Comparison of ENCODE assay signal across 1 cellular context in genomic region chr5:93582677-93583524, GRCh38.
TF ChIP-seq lines count a peak whose summit lies in the region.

NR2F1 (plus strand) TSS chr5:93583222; CDS start chr5:93585024, 1,802 bp downstream.

TF ChIP-seq in HepG2, 621 proteins besides CTCF, POLR2A, EP300 and RAD21 (continued from another document and continues in another):
- TF ChIP-seq AFF4 (CRISPR knock-in tag; IDR thresholded peaks at IDR 0.05) = no peak; the same call in 1 of the 2 replicates
- TF ChIP-seq ZNF792 (CRISPR knock-in tag; IDR thresholded peaks at IDR 0.05) = no peak
- peak; percentile 97 for TF ChIP-seq ARID3A (IDR thresholded peaks at IDR 0.05; ENCODE audit: low read depth, low read length)
- no peak for TF ChIP-seq RARG (CRISPR knock-in tag; IDR thresholded peaks at IDR 0.05; ENCODE audit: low read depth)
- TF ChIP-seq PHF8 (CRISPR knock-in tag; IDR thresholded peaks at IDR 0.05) = peak; percentile 22; the same call in 1 of the 2 replicates
- TF ChIP-seq, protein P1, sequence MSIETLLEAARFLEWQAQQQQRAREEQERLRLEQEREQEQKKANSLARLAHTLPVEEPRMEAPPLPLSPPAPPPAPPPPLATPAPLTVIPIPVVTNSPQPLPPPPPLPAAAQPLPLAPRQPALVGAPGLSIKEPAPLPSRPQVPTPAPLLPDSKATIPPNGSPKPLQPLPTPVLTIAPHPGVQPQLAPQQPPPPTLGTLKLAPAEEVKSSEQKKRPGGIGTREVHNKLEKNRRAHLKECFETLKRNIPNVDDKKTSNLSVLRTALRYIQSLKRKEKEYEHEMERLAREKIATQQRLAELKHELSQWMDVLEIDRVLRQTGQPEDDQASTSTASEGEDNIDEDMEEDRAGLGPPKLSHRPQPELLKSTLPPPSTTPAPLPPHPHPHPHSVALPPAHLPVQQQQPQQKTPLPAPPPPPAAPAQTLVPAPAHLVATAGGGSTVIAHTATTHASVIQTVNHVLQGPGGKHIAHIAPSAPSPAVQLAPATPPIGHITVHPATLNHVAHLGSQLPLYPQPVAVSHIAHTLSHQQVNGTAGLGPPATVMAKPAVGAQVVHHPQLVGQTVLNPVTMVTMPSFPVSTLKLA (IDR thresholded peaks at IDR 0.05) = no peak
- TF ChIP-seq SNAI1 (CRISPR knock-in tag; IDR thresholded peaks at IDR 0.05; ENCODE audit: borderline replicate concordance) = no peak
- TF ChIP-seq ZNF124 (CRISPR knock-in tag; IDR thresholded peaks at IDR 0.05) = no peak
- TF ChIP-seq MAFG (CRISPR knock-in tag; IDR thresholded peaks at IDR 0.05) = no peak
- TF ChIP-seq ZMYM4 (CRISPR knock-in tag; IDR thresholded peaks at IDR 0.05) = peak; percentile 97
- TF ChIP-seq ZNF446 (CRISPR knock-in tag; IDR thresholded peaks at IDR 0.05) = no peak
- peak; percentile 80 for TF ChIP-seq RFX5 (IDR thresholded peaks at IDR 0.05; ENCODE audit: low read depth, low read length)
- peak; percentile 56; the same call in 1 of the 2 replicates for TF ChIP-seq TOPORS (CRISPR knock-in tag; IDR thresholded peaks at IDR 0.05)
- peak; percentile 51; the same call in 1 of the 2 replicates for TF ChIP-seq SAFB2 (CRISPR knock-in tag; IDR thresholded peaks at IDR 0.05; ENCODE audit: borderline replicate concordance, low read depth)
- peak; percentile 36; the same call in 1 of the 2 replicates for TF ChIP-seq RFX3 (CRISPR knock-in tag; IDR thresholded peaks at IDR 0.05)
- peak; percentile 25; the same call in 1 of the 2 replicates for TF ChIP-seq BRF2 (CRISPR knock-in tag; IDR thresholded peaks at IDR 0.05)
- no peak for TF ChIP-seq U2AF2 (IDR thresholded peaks at IDR 0.05; ENCODE audit: low read depth, low read length)
- TF ChIP-seq ZNF766 (CRISPR knock-in tag; IDR thresholded peaks at IDR 0.05; ENCODE audit: borderline replicate concordance) = no peak
- peak; percentile 63; the same call in 1 of the 2 replicates for TF ChIP-seq GATAD2A (CRISPR knock-in tag; IDR thresholded peaks at IDR 0.05)
- peak; percentile 51 for TF ChIP-seq NCOR1 (IDR thresholded peaks at IDR 0.05; ENCODE audit: borderline replicate concordance, low read length)
- peak; percentile 45; the same call in 1 of the 2 replicates for TF ChIP-seq ZSCAN22 (CRISPR knock-in tag; IDR thresholded peaks at IDR 0.05)
- TF ChIP-seq SNAPC2 (CRISPR knock-in tag; IDR thresholded peaks at IDR 0.05) = peak; percentile 80; the same call in 1 of the 2 replicates
- no peak for TF ChIP-seq ZNF451 (CRISPR knock-in tag; IDR thresholded peaks at IDR 0.05)
- TF ChIP-seq FOXJ3 (CRISPR knock-in tag; IDR thresholded peaks at IDR 0.05; ENCODE audit: borderline replicate concordance) = peak; percentile 26; the same call in 1 of the 2 replicates
- no peak for TF ChIP-seq TBP (CRISPR knock-in tag; IDR thresholded peaks at IDR 0.05)
- TF ChIP-seq ZNF331 (CRISPR knock-in tag; IDR thresholded peaks at IDR 0.05) = 0 out of 2 replicates have a peak, but pooled peaks have one; percentile 21
- no peak for TF ChIP-seq ZNF44 (CRISPR knock-in tag; IDR thresholded peaks at IDR 0.05)
- TF ChIP-seq, protein P2, sequence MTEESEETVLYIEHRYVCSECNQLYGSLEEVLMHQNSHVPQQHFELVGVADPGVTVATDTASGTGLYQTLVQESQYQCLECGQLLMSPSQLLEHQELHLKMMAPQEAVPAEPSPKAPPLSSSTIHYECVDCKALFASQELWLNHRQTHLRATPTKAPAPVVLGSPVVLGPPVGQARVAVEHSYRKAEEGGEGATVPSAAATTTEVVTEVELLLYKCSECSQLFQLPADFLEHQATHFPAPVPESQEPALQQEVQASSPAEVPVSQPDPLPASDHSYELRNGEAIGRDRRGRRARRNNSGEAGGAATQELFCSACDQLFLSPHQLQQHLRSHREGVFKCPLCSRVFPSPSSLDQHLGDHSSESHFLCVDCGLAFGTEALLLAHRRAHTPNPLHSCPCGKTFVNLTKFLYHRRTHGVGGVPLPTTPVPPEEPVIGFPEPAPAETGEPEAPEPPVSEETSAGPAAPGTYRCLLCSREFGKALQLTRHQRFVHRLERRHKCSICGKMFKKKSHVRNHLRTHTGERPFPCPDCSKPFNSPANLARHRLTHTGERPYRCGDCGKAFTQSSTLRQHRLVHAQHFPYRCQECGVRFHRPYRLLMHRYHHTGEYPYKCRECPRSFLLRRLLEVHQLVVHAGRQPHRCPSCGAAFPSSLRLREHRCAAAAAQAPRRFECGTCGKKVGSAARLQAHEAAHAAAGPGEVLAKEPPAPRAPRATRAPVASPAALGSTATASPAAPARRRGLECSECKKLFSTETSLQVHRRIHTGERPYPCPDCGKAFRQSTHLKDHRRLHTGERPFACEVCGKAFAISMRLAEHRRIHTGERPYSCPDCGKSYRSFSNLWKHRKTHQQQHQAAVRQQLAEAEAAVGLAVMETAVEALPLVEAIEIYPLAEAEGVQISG (CRISPR knock-in tag; IDR thresholded peaks at IDR 0.05) = peak; percentile 75
- peak; percentile 88 for TF ChIP-seq XRCC5 (optimal IDR thresholded peaks at IDR 0.05; ENCODE audit: low read length)
- TF ChIP-seq ZNF883 (CRISPR knock-in tag; IDR thresholded peaks at IDR 0.05; ENCODE audit: not compliant biosample characterization) = no peak
- TF ChIP-seq ZNF3 (CRISPR knock-in tag; IDR thresholded peaks at IDR 0.05) = no peak
- TF ChIP-seq DNMT3B (CRISPR knock-in tag; conservative IDR thresholded peaks at IDR 0.05) = no peak
- peak; percentile 59; the same call in 1 of the 2 replicates for TF ChIP-seq MIER3 (CRISPR knock-in tag; IDR thresholded peaks at IDR 0.05; ENCODE audit: borderline replicate concordance)
- TF ChIP-seq SALL2 (CRISPR knock-in tag; IDR thresholded peaks at IDR 0.05) = peak; percentile 80; the same call in 1 of the 2 replicates
- peak; percentile 78 for TF ChIP-seq POLR2AphosphoS5 (IDR thresholded peaks at IDR 0.05; ENCODE audit: low read depth, low read length)
- TF ChIP-seq CAMTA2 (CRISPR knock-in tag; IDR thresholded peaks at IDR 0.05; ENCODE audit: borderline replicate concordance) = no peak
- 0 out of 2 replicates have a peak, but pooled peaks have one; percentile 48 for TF ChIP-seq ZMAT3 (CRISPR knock-in tag; conservative IDR thresholded peaks at IDR 0.05)
- TF ChIP-seq ZNF367 (CRISPR knock-in tag; IDR thresholded peaks at IDR 0.05; ENCODE audit: borderline replicate concordance) = no peak
- TF ChIP-seq SOX5 (CRISPR knock-in tag; IDR thresholded peaks at IDR 0.05; ENCODE audit: borderline replicate concordance) = peak; percentile 5; the same call in 1 of the 2 replicates
- peak; percentile 94 for TF ChIP-seq ZNF646 (CRISPR knock-in tag; IDR thresholded peaks at IDR 0.05)
- TF ChIP-seq CCDC6 (CRISPR knock-in tag; IDR thresholded peaks at IDR 0.05) = peak; percentile 82; the same call in 1 of the 2 replicates
- no peak for TF ChIP-seq ZNF274 (CRISPR knock-in tag; IDR thresholded peaks at IDR 0.05)
- no peak; the same call in 1 of the 2 replicates for TF ChIP-seq ZNF317 (CRISPR knock-in tag; IDR thresholded peaks at IDR 0.05)
- no peak for TF ChIP-seq ZNF225 (CRISPR knock-in tag; IDR thresholded peaks at IDR 0.05)
- no peak for TF ChIP-seq SOX6 (IDR thresholded peaks at IDR 0.05)
- TF ChIP-seq SOX6 (CRISPR knock-in tag; IDR thresholded peaks at IDR 0.05) = peak; percentile 83
- TF ChIP-seq ZNF782 (CRISPR knock-in tag; IDR thresholded peaks at IDR 0.05; ENCODE audit: borderline replicate concordance) = no peak
- TF ChIP-seq PHF5A (CRISPR knock-in tag; IDR thresholded peaks at IDR 0.05; ENCODE audit: low read depth, unreplicated experiment) = peak; percentile 46
- TF ChIP-seq THAP8 (CRISPR knock-in tag; IDR thresholded peaks at IDR 0.05; ENCODE audit: borderline replicate concordance) = no peak
- no peak for TF ChIP-seq MAF1 (CRISPR knock-in tag; IDR thresholded peaks at IDR 0.05; ENCODE audit: borderline replicate concordance)
